ENCODE assay signal across 11 cellular contexts in genomic region chr12:105352049-105352448, GRCh38. TPM values are rescaled to one million over a fixed set of nuclear protein-coding genes. Genes with fewer than 3 reads are reported as not detected.
DNase-seq lines count a peak whose midpoint lies in the region; ATAC-seq lines count a peak whose summit lies in the region.
"Had no signal": no experiment of that assay in that cellular context is flagged by ENCODE, and none has a peak within 500 bp of the region (broad histone marks: within the 10 kb centered on the region; RNA-seq: fewer than 3 reads in every experiment).

No MANE protein-coding gene starts in this region.

- H3K9ac ChIP-seq in HUES48 (ENCODE audit: low read depth, low read length): no peak overlapping the region

- H3K4me3 Mint-ChIP-seq in activated T-cell treated with anti-CD3 and anti-CD28 coated beads, Interleukin-2, amount 50 U/mL, for 72 hours: peak overlapping the region in 1 of 2 donors; percentile 10
- no peak overlapping the region for H3K4me3 Mint-ChIP-seq in activated T-cell treated with anti-CD3 and anti-CD28 coated beads, Interleukin-2, amount 50 U/mL, for 4 hours

- H3K36me3 Mint-ChIP-seq in activated T-cell treated with anti-CD3 and anti-CD28 coated beads, Interleukin-2, amount 50 U/mL, for 72 hours (ENCODE audit: insufficient read depth in 2 of 2): peaks cover 7 to 10% of the 10 kb centered on the region in 2 donors
- peaks cover 16% of the 10 kb centered on the region for H3K36me3 Mint-ChIP-seq in activated T-cell treated with anti-CD3 and anti-CD28 coated beads, Interleukin-2, amount 50 U/mL, for 4 hours (ENCODE audit: insufficient read depth)

- H3K9me3 ChIP-seq in HUES48 (ENCODE audit: control insufficient read depth, insufficient read depth, low read length) (no peaks in the 10 kb centered on the region), MG63 (no peaks in the 10 kb centered on the region)

- peak overlapping the region; percentile 80 for H3K27ac ChIP-seq in HUES48 (ENCODE audit: low read depth, low read length)

- peak; percentile 47 to 60 for ATAC-seq in activated T-cell treated with anti-CD3 and anti-CD28 coated beads, Interleukin-2, amount 50 U/mL, for 72 hours (replicated peaks in 1 of 2)
- ATAC-seq in activated T-cell treated with anti-CD3 and anti-CD28 coated beads, Interleukin-2, amount 50 U/mL, for 4 hours: no peak
- ATAC-seq in HG02642 (IDR thresholded peaks at IDR 0.05; ENCODE audit: poor library complexity, unreplicated experiment): peak; percentile 76
- peak; percentile 43 for ATAC-seq in stimulated activated naive CD8-positive, alpha-beta T cell treated with anti-CD3 and anti-CD28 coated beads, Interleukin-15, Interleukin-2, amounts not matched to agents 100 U/mL and 50 U/mL, for 24 hours

- H3K4me3 ChIP-seq in HUES48 (ENCODE audit: low read depth, low read length) (no peak overlapping the region), MG63 (no peak overlapping the region)

- H3K36me3 ChIP-seq in HUES48 (ENCODE audit: control insufficient read depth, insufficient read depth, low read length): no peaks in the 10 kb centered on the region
- peaks cover 24% of the 10 kb centered on the region for H3K36me3 ChIP-seq in MG63

- H3K4me1 Mint-ChIP-seq in activated T-cell treated with anti-CD3 and anti-CD28 coated beads, Interleukin-2, amount 50 U/mL, for 72 hours (ENCODE audit: low read depth): peaks cover 42% of the 10 kb centered on the region
- peaks cover 31% of the 10 kb centered on the region for H3K4me1 Mint-ChIP-seq in activated T-cell treated with anti-CD3 and anti-CD28 coated beads, Interleukin-2, amount 50 U/mL, for 4 hours (ENCODE audit: low read depth)

- H3K4me1 ChIP-seq in HUES48 (ENCODE audit: control insufficient read depth, insufficient read depth, low read length): peaks cover 17% of the 10 kb centered on the region

- no peaks in the 10 kb centered on the region for H3K9me3 Mint-ChIP-seq in activated T-cell treated with anti-CD3 and anti-CD28 coated beads, Interleukin-2, amount 50 U/mL, for 72 hours
- no peaks in the 10 kb centered on the region for H3K9me3 Mint-ChIP-seq in activated T-cell treated with anti-CD3 and anti-CD28 coated beads, Interleukin-2, amount 50 U/mL, for 4 hours

- no peaks in the 10 kb centered on the region for H3K27me3 Mint-ChIP-seq in activated T-cell treated with anti-CD3 and anti-CD28 coated beads, Interleukin-2, amount 50 U/mL, for 72 hours (ENCODE audit: low read depth)
- no peaks in the 10 kb centered on the region for H3K27me3 Mint-ChIP-seq in activated T-cell treated with anti-CD3 and anti-CD28 coated beads, Interleukin-2, amount 50 U/mL, for 4 hours (ENCODE audit: low read depth)

- DNase-seq in activated T-cell treated with anti-CD3 and anti-CD28 coated beads, Interleukin-2, amount 50 U/mL, for 72 hours: no peak
- DNase-seq in activated T-cell treated with anti-CD3 and anti-CD28 coated beads, Interleukin-2, amount 50 U/mL, for 4 hours: no peak
- DNase-seq in stimulated activated naive CD8-positive, alpha-beta T cell treated with anti-CD3 and anti-CD28 coated beads, Interleukin-15, Interleukin-2, amounts not matched to agents 100 U/mL and 50 U/mL, for 24 hours: no peak
- no peak for DNase-seq in NCI-H446 treated with DMSO at 0.1 percent for 48 hours (lab: John Stamatoyannopoulos, UW)
- no peak for DNase-seq in MG63
- DNase-seq in HCEC 1CT: no peak
- DNase-seq: ACHN, NCI-H345, T-helper 9 cell had no signal

- H3K27me3 ChIP-seq in HUES48 (ENCODE audit: control insufficient read depth, insufficient read depth, low read length) (no peaks in the 10 kb centered on the region), MG63 (no peaks in the 10 kb centered on the region)

- H3K27ac Mint-ChIP-seq in activated T-cell treated with anti-CD3 and anti-CD28 coated beads, Interleukin-2, amount 50 U/mL, for 72 hours: no peak overlapping the region

RNA-seq across cellular contexts. Expression of gene C12orf75, which starts 21.6 kb away (rescaled TPM):
- total RNA-seq in activated T-cell treated with anti-CD3 and anti-CD28 coated beads, Interleukin-2, amount 50 U/mL, for 72 hours: 10 to 100 TPM; 68.6 to 73.0 TPM
- total RNA-seq in activated T-cell treated with anti-CD3 and anti-CD28 coated beads, Interleukin-2, amount 50 U/mL, for 4 hours: 10 to 100 TPM; 10.1 to 11.0 (median 10.7) TPM
- total RNA-seq in MG63 (2014; rRNA removed; shearing (Covaris generic); ENCODE audit: low replicate concordance): 189 and 250 TPM in 2 replicates

Comparison
In these comparisons a context has a peak if more than half of its experiments do, and no peak if none do; other contexts are left out.
1. ATAC-seq: peak in activated T-cell treated with anti-CD3 and anti-CD28 coated beads, Interleukin-2, amount 50 U/mL, for 72 hours (2 of 2), HG02642 (single experiment) and stimulated activated naive CD8-positive, alpha-beta T cell treated with anti-CD3 and anti-CD28 coated beads, Interleukin-15, Interleukin-2, amounts not matched to agents 100 U/mL and 50 U/mL, for 24 hours (single experiment); none in activated T-cell treated with anti-CD3 and anti-CD28 coated beads, Interleukin-2, amount 50 U/mL, for 4 hours (0 of 2).
2. RNA of gene C12orf75, which starts 21.6 kb away (total RNA-seq): 189 to 250 TPM in MG63 and 68.6 to 73.0 TPM in activated T-cell treated with anti-CD3 and anti-CD28 coated beads, Interleukin-2, amount 50 U/mL, for 72 hours; 10.1 to 11.0 TPM in activated T-cell treated with anti-CD3 and anti-CD28 coated beads, Interleukin-2, amount 50 U/mL, for 4 hours; every median in the first group is over 4 times any median in the second.